ENCODE assay signal across 15 cellular contexts in genomic region chr16:89890200-89890599, GRCh38. TPM values are rescaled to one million over a fixed set of nuclear protein-coding genes. Genes with fewer than 3 reads are reported as not detected.
A peak's percentile ranks its signal among the peaks of the same experiment; 100 is the strongest.
DNase-seq lines count a peak whose midpoint lies in the region; ATAC-seq and TF ChIP-seq lines count a peak whose summit lies in the region.
"Had no signal": no experiment of that assay in that cellular context is flagged by ENCODE, and none has a peak within 500 bp of the region (broad histone marks: within the 10 kb centered on the region; RNA-seq: fewer than 3 reads in every experiment).

No MANE protein-coding gene starts in this region.

- DNase-seq in T-helper 17 cell (no peak), HFFc6 (no peak), CD14-positive monocyte (ENCODE audit: low spot score) (no peak), NCI-H1436 treated with DMSO at 0.1 percent for 48 hours (lab: John Stamatoyannopoulos, UW) (no peak)
- peak; percentile 78 for DNase-seq in activated CD8-positive, alpha-beta T cell treated with anti-CD3 and anti-CD28 coated beads for 36 hours
- DNase-seq in effector memory CD8-positive, alpha-beta T cell = no peak
- peak; percentile 36 for DNase-seq in stimulated activated CD4-positive, alpha-beta T cell treated with anti-CD3 and anti-CD28 coated beads, Interleukin-4, amount 100 ng/mL, for 1 hour
- DNase-seq: effector memory CD4-positive, alpha-beta T cell; Kasumi-1; NCI-H1417; Peyer's patch; tibial artery had no signal

- intact Hi-C loops in activated CD8-positive, alpha-beta T cell treated with anti-CD3 and anti-CD28 coated beads for 36 hours (cut with micrococcal nuclease) = no loop called here
- intact Hi-C loops in CD14-positive monocyte (cut with micrococcal nuclease) = no loop called here

- ATAC-seq in T-helper 17 cell = no peak
- peak; percentile 90 for ATAC-seq in activated CD8-positive, alpha-beta T cell treated with anti-CD3 and anti-CD28 coated beads for 36 hours
- ATAC-seq in effector memory CD8-positive, alpha-beta T cell (replicated peaks) = peak; percentile 65

- no peak for TF ChIP-seq CTCF in activated CD8-positive, alpha-beta T cell treated with anti-CD3 and anti-CD28 coated beads for 36 hours (IDR thresholded peaks at IDR 0.05)
- no peak for TF ChIP-seq CTCF in HFFc6 (IDR thresholded peaks at IDR 0.05)
- TF ChIP-seq CTCF in CD14-positive monocyte (IDR thresholded peaks at IDR 0.05) = no peak

- peak overlapping the region; percentile 24 for H3K27ac Mint-ChIP-seq in T-helper 17 cell
- peak overlapping the region; percentile 63 for H3K27ac Mint-ChIP-seq in activated CD8-positive, alpha-beta T cell treated with anti-CD3 and anti-CD28 coated beads for 36 hours
- H3K27ac Mint-ChIP-seq in effector memory CD8-positive, alpha-beta T cell = no peak overlapping the region
- H3K27ac Mint-ChIP-seq in HFFc6 = no peak overlapping the region
- peak overlapping the region in 2 of 7 donors; percentile 35 to 57 for H3K27ac Mint-ChIP-seq in CD14-positive monocyte
- H3K27ac Mint-ChIP-seq: B cell, memory B cell had no signal

- CTCF ChIA-PET in activated CD8-positive, alpha-beta T cell treated with anti-CD3 and anti-CD28 coated beads for 36 hours (lab: Charles Lee) = no interaction called here

- no peaks in the 10 kb centered on the region for H3K9me3 Mint-ChIP-seq in activated CD8-positive, alpha-beta T cell treated with anti-CD3 and anti-CD28 coated beads for 36 hours
- no peaks in the 10 kb centered on the region for H3K9me3 Mint-ChIP-seq in effector memory CD8-positive, alpha-beta T cell
- H3K9me3 Mint-ChIP-seq in HFFc6 (no peaks in the 10 kb centered on the region), CD14-positive monocyte (no peaks in the 10 kb centered on the region)
- H3K9me3 Mint-ChIP-seq: memory B cell had no signal

- H3K4me3 Mint-ChIP-seq in T-helper 17 cell (no peak overlapping the region), HFFc6 (no peak overlapping the region), CD14-positive monocyte (no peak overlapping the region)
- H3K4me3 Mint-ChIP-seq in activated CD8-positive, alpha-beta T cell treated with anti-CD3 and anti-CD28 coated beads for 36 hours = no peak overlapping the region
- H3K4me3 Mint-ChIP-seq in effector memory CD8-positive, alpha-beta T cell = no peak overlapping the region
- H3K4me3 Mint-ChIP-seq: B cell, memory B cell had no signal

- H3K4me1 Mint-ChIP-seq in T-helper 17 cell (peaks cover 7% of the 10 kb centered on the region), HFFc6 (ENCODE audit: low read depth) (no peaks in the 10 kb centered on the region), CD14-positive monocyte (no peaks in the 10 kb centered on the region)
- peaks cover 12% of the 10 kb centered on the region for H3K4me1 Mint-ChIP-seq in activated CD8-positive, alpha-beta T cell treated with anti-CD3 and anti-CD28 coated beads for 36 hours (ENCODE audit: low read depth)
- peaks cover 5 to 16% of the 10 kb centered on the region in 2 donors for H3K4me1 Mint-ChIP-seq in effector memory CD8-positive, alpha-beta T cell (ENCODE audit: low read depth in 2 of 2)
- H3K4me1 Mint-ChIP-seq: B cell, memory B cell had no signal

- POLR2A ChIA-PET in activated CD8-positive, alpha-beta T cell treated with anti-CD3 and anti-CD28 coated beads for 36 hours (lab: Charles Lee) = no interaction called here

- H3K36me3 Mint-ChIP-seq in T-helper 17 cell (ENCODE audit: low read depth) (peaks cover 1% of the 10 kb centered on the region), HFFc6 (ENCODE audit: low read depth) (peaks cover 13% of the 10 kb centered on the region), CD14-positive monocyte (peaks cover 69 to 93% of the 10 kb centered on the region in 2 donors)
- peaks cover 36% of the 10 kb centered on the region for H3K36me3 Mint-ChIP-seq in activated CD8-positive, alpha-beta T cell treated with anti-CD3 and anti-CD28 coated beads for 36 hours (ENCODE audit: low read depth)
- peaks cover 90% of the 10 kb centered on the region for H3K36me3 Mint-ChIP-seq in effector memory CD8-positive, alpha-beta T cell (ENCODE audit: insufficient read depth)

- H3K27me3 Mint-ChIP-seq in T-helper 17 cell = no peaks in the 10 kb centered on the region
- no peaks in the 10 kb centered on the region for H3K27me3 Mint-ChIP-seq in activated CD8-positive, alpha-beta T cell treated with anti-CD3 and anti-CD28 coated beads for 36 hours
- no peaks in the 10 kb centered on the region for H3K27me3 Mint-ChIP-seq in effector memory CD8-positive, alpha-beta T cell
- H3K27me3 Mint-ChIP-seq in HFFc6 (ENCODE audit: insufficient read depth) = peaks cover 3% of the 10 kb centered on the region
- H3K27me3 Mint-ChIP-seq in CD14-positive monocyte (ENCODE audit: low read depth in 3 of 3) = no peaks in the 10 kb centered on the region
- H3K27me3 Mint-ChIP-seq: B cell, memory B cell had no signal

- no peaks in the 10 kb centered on the region for H3K9me3 ChIP-seq in T-helper 17 cell (ENCODE audit: control insufficient read depth, low read length, poor library complexity, severe bottlenecking)
- H3K9me3 ChIP-seq: adrenal gland, Peyer's patch, tibial artery had no signal

RNA-seq across cellular contexts. Expression of gene TCF25, which starts 16.8 kb away (rescaled TPM):
- total RNA-seq in T-helper 17 cell = 100 to 1,000 TPM; 393 to 428 TPM
- 100 to 1,000 TPM; 138 to 149 TPM for total RNA-seq in activated CD8-positive, alpha-beta T cell treated with anti-CD3 and anti-CD28 coated beads for 36 hours
- 100 to 1,000 TPM; 157 to 202 (median 170) TPM for total RNA-seq in HFFc6 (2021; fragmentation: NEBNext Ultra II Directional; extraction: Animal tissue kit (Norgen Biotek cat#: 25700))
- polyA plus RNA-seq in CD14-positive monocyte = 100 to 1,000 TPM in 1 of 2 donors, 10 to 100 TPM in 1; 98.0 to 114 TPM

RNA-seq across cellular contexts. Expression of gene MC1R, which starts 28.5 kb away (rescaled TPM):
- 10 to 100 TPM; 10.1 to 13.8 TPM for total RNA-seq in T-helper 17 cell
- 1 to 10 TPM; 2.0 to 2.5 TPM for total RNA-seq in activated CD8-positive, alpha-beta T cell treated with anti-CD3 and anti-CD28 coated beads for 36 hours
- 1 to 10 TPM; 2.1 to 3.2 (median 3.0) TPM for total RNA-seq in HFFc6 (2021; fragmentation: NEBNext Ultra II Directional; extraction: Animal tissue kit (Norgen Biotek cat#: 25700))
- polyA plus RNA-seq in CD14-positive monocyte = under 1 TPM in 1 of 2 donors, not detected in 1; 0.21 TPM

RNA-seq across cellular contexts. Expression of gene TUBB3, which starts 32.9 kb away (rescaled TPM):
- total RNA-seq in T-helper 17 cell = under 1 TPM; 0.52 to 0.96 TPM
- 1 to 10 TPM in 1 of 2 experiments, under 1 TPM in 1; 0.27 to 1.2 TPM for total RNA-seq in activated CD8-positive, alpha-beta T cell treated with anti-CD3 and anti-CD28 coated beads for 36 hours
- total RNA-seq in HFFc6 (2021; fragmentation: NEBNext Ultra II Directional; extraction: Animal tissue kit (Norgen Biotek cat#: 25700)) = 100 to 1,000 TPM; 147 to 212 (median 164) TPM
- polyA plus RNA-seq in CD14-positive monocyte = not detected

RNA-seq across cellular contexts. Expression of gene DEF8, which starts 58.4 kb away (rescaled TPM):
- 10 to 100 TPM; 32.5 to 38.3 TPM for total RNA-seq in T-helper 17 cell
- 10 to 100 TPM; 18.4 to 21.2 TPM for total RNA-seq in activated CD8-positive, alpha-beta T cell treated with anti-CD3 and anti-CD28 coated beads for 36 hours
- total RNA-seq in HFFc6 (2021; fragmentation: NEBNext Ultra II Directional; extraction: Animal tissue kit (Norgen Biotek cat#: 25700)) = 10 to 100 TPM; 59.6 to 69.2 (median 65.9) TPM
- polyA plus RNA-seq in CD14-positive monocyte = 10 to 100 TPM; 63.7 to 83.7 TPM

Comparison
In these comparisons a context has a peak if more than half of its experiments do, and no peak if none do; other contexts are left out.
1. DNase-seq: peak in activated CD8-positive, alpha-beta T cell treated with anti-CD3 and anti-CD28 coated beads for 36 hours (single experiment) and stimulated activated CD4-positive, alpha-beta T cell treated with anti-CD3 and anti-CD28 coated beads, Interleukin-4, amount 100 ng/mL, for 1 hour (single experiment); none in T-helper 17 cell (0 of 3), effector memory CD8-positive, alpha-beta T cell (0 of 3), HFFc6 (single experiment), CD14-positive monocyte (single experiment) and NCI-H1436 treated with DMSO at 0.1 percent for 48 hours (single experiment).
2. H3K27ac Mint-ChIP-seq: peak in T-helper 17 cell (single experiment) and activated CD8-positive, alpha-beta T cell treated with anti-CD3 and anti-CD28 coated beads for 36 hours (single experiment); none in effector memory CD8-positive, alpha-beta T cell (0 of 2) and HFFc6 (single experiment).
3. RNA of gene TUBB3, which starts 32.9 kb away (total RNA-seq): 147 to 212 TPM in HFFc6; 0.27 to 1.2 TPM in activated CD8-positive, alpha-beta T cell treated with anti-CD3 and anti-CD28 coated beads for 36 hours and 0.52 to 0.96 TPM in T-helper 17 cell; every median in the first group is over 10 times any median in the second.